In genomic region chr4:121799888-121800501, GRCh38 we compare ENCODE assay signal across 12 cellular contexts. TPM values are rescaled to one million over a fixed set of nuclear protein-coding genes. Genes with fewer than 3 reads are reported as not detected.
DNase-seq lines count a peak whose midpoint lies in the region; ATAC-seq lines count a peak whose summit lies in the region.
"Had no signal": no experiment of that assay in that cellular context is flagged by ENCODE, and none has a peak within 500 bp of the region (broad histone marks: within the 10 kb centered on the region; RNA-seq: fewer than 3 reads in every experiment).

No MANE protein-coding gene starts in this region.

- intact Hi-C loops in right cardiac atrium (cut with DNase I) (no loop called here), cardiac septum (cut with DNase I) (loop anchor here (5.0 kb wide), 1 partner anchor 103 kb away; the partner anchor contains the start of gene ANXA5)
- intact Hi-C loops in naive thymus-derived CD4-positive, alpha-beta T cell (cut with micrococcal nuclease): loop anchor here (2.0 to 10.0 kb wide), 4 partner anchors 617 to 1595 kb away; partner anchors contain the start of genes BBS12 (in 1 of the 2) and SPRY1 (in 1 of the 2)

- no peaks in the 10 kb centered on the region for H3K27me3 ChIP-seq in right cardiac atrium (ENCODE audit: control insufficient read depth, insufficient read depth)
- H3K27me3 ChIP-seq in naive thymus-derived CD4-positive, alpha-beta T cell (ENCODE audit: control insufficient read depth in 2 of 2, insufficient read depth in 2 of 2, low read length in 2 of 2): no peaks in the 10 kb centered on the region

- ATAC-seq in right cardiac atrium: no peak
- ATAC-seq in naive thymus-derived CD4-positive, alpha-beta T cell: no peak
- ATAC-seq in GM18858 (IDR thresholded peaks at IDR 0.05; ENCODE audit: unreplicated experiment): no peak

- H3K27ac Mint-ChIP-seq in activated naive CD8-positive, alpha-beta T cell treated with anti-CD3 and anti-CD28 coated beads for 36 hours: peak overlapping the region; percentile 97
- H3K27ac Mint-ChIP-seq in naive thymus-derived CD4-positive, alpha-beta T cell: peak overlapping the region; percentile 97 to 100 (median 99)

- DNase-seq in right cardiac atrium: no peak
- DNase-seq in cardiac septum (ENCODE audit: low spot score): no peak
- no peak for DNase-seq in activated naive CD8-positive, alpha-beta T cell treated with anti-CD3 and anti-CD28 coated beads for 36 hours
- no peak for DNase-seq in naive thymus-derived CD4-positive, alpha-beta T cell
- no peak for DNase-seq in middle frontal gyrus (ENCODE audit: extremely low spot score, low spot score)
- DNase-seq in GDM1 (lab: John Stamatoyannopoulos, UW): no peak
- no peak for DNase-seq in NCI-H69 (lab: John Stamatoyannopoulos, UW)
- DNase-seq: H7, NCI-H510A had no signal

- peaks cover 4 to 15% (median 9%) of the 10 kb centered on the region in 3 experiments for H3K36me3 ChIP-seq in naive thymus-derived CD4-positive, alpha-beta T cell (ENCODE audit: control insufficient read depth in 2 of 3, insufficient read depth in 3 of 3, low read length in 3 of 3)

- H3K27ac ChIP-seq in right cardiac atrium (ENCODE audit: low read length): no peak overlapping the region
- peak overlapping the region; percentile 93 for H3K27ac ChIP-seq in naive thymus-derived CD4-positive, alpha-beta T cell (ENCODE audit: low read depth, low read length)

- WGBS in right cardiac atrium: 97% methylated on average over 2 of the region's 2 CpGs

- H3K4me3 Mint-ChIP-seq in activated naive CD8-positive, alpha-beta T cell treated with anti-CD3 and anti-CD28 coated beads for 36 hours: peak overlapping the region; percentile 89
- peak overlapping the region; percentile 89 to 99 (median 95) for H3K4me3 Mint-ChIP-seq in naive thymus-derived CD4-positive, alpha-beta T cell

- H3K36me3 Mint-ChIP-seq in activated naive CD8-positive, alpha-beta T cell treated with anti-CD3 and anti-CD28 coated beads for 36 hours: peaks cover 18% of the 10 kb centered on the region
- peaks cover 0 to 22% (median 9%) of the 10 kb centered on the region in 5 donors for H3K36me3 Mint-ChIP-seq in naive thymus-derived CD4-positive, alpha-beta T cell

- CTCF ChIA-PET in naive thymus-derived CD4-positive, alpha-beta T cell (lab: Charles Lee): interaction anchor here (0.7 kb wide), 1 partner anchor 21 kb away, joined by 6 read pairs; no protein-coding TSS in a partner anchor

- H3K27me3 Mint-ChIP-seq in activated naive CD8-positive, alpha-beta T cell treated with anti-CD3 and anti-CD28 coated beads for 36 hours: peaks cover 5% of the 10 kb centered on the region
- H3K27me3 Mint-ChIP-seq in naive thymus-derived CD4-positive, alpha-beta T cell: peaks cover 0 to 2% (median 0%) of the 10 kb centered on the region in 5 donors

- H3K4me1 ChIP-seq in right cardiac atrium (ENCODE audit: control insufficient read depth, insufficient read depth, low read length): no peaks in the 10 kb centered on the region
- H3K4me1 ChIP-seq in naive thymus-derived CD4-positive, alpha-beta T cell (ENCODE audit: control insufficient read depth in 2 of 2, insufficient read depth in 2 of 2, low read length in 2 of 2): peaks cover 16 to 20% of the 10 kb centered on the region in 2 donors

- H3K4me1 Mint-ChIP-seq in activated naive CD8-positive, alpha-beta T cell treated with anti-CD3 and anti-CD28 coated beads for 36 hours: peaks cover 37% of the 10 kb centered on the region
- H3K4me1 Mint-ChIP-seq in naive thymus-derived CD4-positive, alpha-beta T cell: peaks cover 25 to 56% (median 52%) of the 10 kb centered on the region in 7 donors

- H3K9me3 ChIP-seq in right cardiac atrium (ENCODE audit: control insufficient read depth, low read length): no peaks in the 10 kb centered on the region
- no peaks in the 10 kb centered on the region for H3K9me3 ChIP-seq in naive thymus-derived CD4-positive, alpha-beta T cell (ENCODE audit: control insufficient read depth in 2 of 3, low read length in 3 of 3)

- no peaks in the 10 kb centered on the region for H3K9me3 Mint-ChIP-seq in activated naive CD8-positive, alpha-beta T cell treated with anti-CD3 and anti-CD28 coated beads for 36 hours
- peaks cover 0 to 4% (median 0%) of the 10 kb centered on the region in 11 donors for H3K9me3 Mint-ChIP-seq in naive thymus-derived CD4-positive, alpha-beta T cell

- POLR2A ChIA-PET in naive thymus-derived CD4-positive, alpha-beta T cell (lab: Charles Lee): interaction anchor here (0.6 to 3.9 kb wide), 11 partner anchors 11 to 932 kb away, joined by 3 to 41 read pairs (median 5); partner anchors contain the start of genes ANXA5, BBS12, BBS7 and BLTP1

- peak overlapping the region; percentile 90 for H3K4me3 ChIP-seq in right cardiac atrium (ENCODE audit: low read length)
- peak overlapping the region; percentile 5 for H3K4me3 ChIP-seq in naive thymus-derived CD4-positive, alpha-beta T cell (ENCODE audit: low read length)

RNA-seq across cellular contexts. Expression of gene EXOSC9, which starts 1.1 kb away (rescaled TPM):
- total RNA-seq in right cardiac atrium (10 to 100 TPM; 11.1 to 16.5 (median 13.0) TPM), cardiac septum (13.5 TPM)
- polyA plus RNA-seq in right cardiac atrium: 19.9 TPM
- total RNA-seq in activated naive CD8-positive, alpha-beta T cell treated with anti-CD3 and anti-CD28 coated beads for 36 hours: 10 to 100 TPM; 96.1 to 97.4 TPM
- total RNA-seq in naive thymus-derived CD4-positive, alpha-beta T cell: 10 to 100 TPM; 37.5 to 55.0 (median 44.2) TPM
- polyA plus RNA-seq in naive thymus-derived CD4-positive, alpha-beta T cell: 10 to 100 TPM; 36.8 to 42.3 TPM

RNA-seq across cellular contexts. Expression of gene CCNA2, which starts 23.7 kb away (rescaled TPM):
- total RNA-seq in right cardiac atrium (1 to 10 TPM in 2 of 4 donors, under 1 TPM in 2; 0.36 to 1.7 (median 1.1) TPM), cardiac septum (0.38 TPM)
- polyA plus RNA-seq in right cardiac atrium: 0.43 TPM
- total RNA-seq in activated naive CD8-positive, alpha-beta T cell treated with anti-CD3 and anti-CD28 coated beads for 36 hours: 100 to 1,000 TPM; 127 to 128 TPM
- 10 to 100 TPM in 1 of 5 experiments, 1 to 10 TPM in 2, under 1 TPM in 2; 0.24 to 63.7 (median 1.2) TPM for total RNA-seq in naive thymus-derived CD4-positive, alpha-beta T cell
- polyA plus RNA-seq in naive thymus-derived CD4-positive, alpha-beta T cell: under 1 TPM; 0.06 to 0.13 TPM

RNA-seq across cellular contexts. Expression of gene SMIM43, which starts 35.0 kb away (rescaled TPM):
- total RNA-seq in right cardiac atrium (under 1 TPM in 1 of 4 donors, not detected in 3; 0.12 TPM), cardiac septum (0.27 TPM)
- 0.07 TPM for polyA plus RNA-seq in right cardiac atrium
- not detected for total RNA-seq in activated naive CD8-positive, alpha-beta T cell treated with anti-CD3 and anti-CD28 coated beads for 36 hours
- not detected for total RNA-seq in naive thymus-derived CD4-positive, alpha-beta T cell
- polyA plus RNA-seq in naive thymus-derived CD4-positive, alpha-beta T cell: not detected
- total RNA-seq: astrocyte, H7, mononuclear cell had no signal

Comparison
In these comparisons a context has a peak if more than half of its experiments do, and no peak if none do; other contexts are left out.
1. intact Hi-C loops: an anchor here in cardiac septum (5.0 kb wide) and naive thymus-derived CD4-positive, alpha-beta T cell (2.0 to 10.0 kb wide); none called in right cardiac atrium.